10 cellular contexts compared by ENCODE assay signal in the genomic region with DNA sequence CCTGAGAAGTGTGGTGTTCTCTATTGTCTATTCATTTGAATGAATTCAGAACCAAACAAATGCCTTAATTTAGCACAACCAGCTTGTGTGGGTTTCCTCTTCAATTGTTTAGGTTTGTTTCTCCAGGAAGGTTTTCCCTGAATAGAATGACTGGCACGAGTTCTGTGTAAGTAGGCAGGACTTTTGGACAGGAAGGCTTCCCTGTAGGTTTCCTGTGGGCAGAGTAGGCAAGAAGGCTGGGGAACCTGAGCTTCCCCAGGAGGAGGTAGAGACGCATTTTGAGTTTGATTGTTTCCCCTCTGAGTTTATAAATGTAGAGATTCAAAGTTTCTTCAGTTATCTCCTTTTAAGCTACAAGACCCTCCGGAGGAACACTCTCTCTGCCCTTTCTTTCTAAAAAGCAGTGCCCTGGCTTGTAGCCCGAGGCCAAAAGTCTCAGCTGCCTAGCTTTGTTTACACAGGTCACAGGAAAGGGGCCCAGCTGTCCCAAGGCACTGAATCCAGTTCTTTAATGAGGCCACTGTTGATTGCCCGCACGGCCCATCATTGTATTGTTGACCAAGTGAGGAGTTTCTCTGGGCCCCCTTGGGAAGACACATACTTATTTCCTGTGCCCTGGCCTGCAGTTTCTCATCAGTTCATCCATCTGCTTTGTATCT.
DNase-seq lines count a peak whose midpoint lies in the region; ATAC-seq and TF ChIP-seq lines count a peak whose summit lies in the region.
"Had no signal": no experiment of that assay in that cellular context is flagged by ENCODE, and none has a peak within 500 bp of the region (broad histone marks: within the 10 kb centered on the region; RNA-seq: fewer than 3 reads in every experiment).

No MANE protein-coding gene starts in this region.

- WGBS in heart right ventricle, 2 donors: 31 to 40% methylated on average over 6 of the region's 6 CpGs

- H3K4me2 ChIP-seq in PC-9: peak overlapping the region; percentile 75

- TF ChIP-seq CTCF in PC-9 (conservative IDR thresholded peaks at IDR 0.05): no peak
- TF ChIP-seq CTCF in heart right ventricle (IDR thresholded peaks at IDR 0.05): no peak

- H3K36me3 Mint-ChIP-seq in stimulated activated memory B cell treated with anti-CD40 and anti-IgM and Interleukin-4, amounts not matched to agents 10 μg/mL and 1 μg/mL and 100 μg/mL, for 72 hours: no peaks in the 10 kb centered on the region
- no peaks in the 10 kb centered on the region for H3K36me3 Mint-ChIP-seq in activated CD8-positive, alpha-beta T cell treated with anti-CD3 and anti-CD28 coated beads, Interleukin-2, amount 10 ng/mL, durations not matched to agents 7 days and 5 days (ENCODE audit: low read depth)

- H3K9me3 ChIP-seq in PC-9 (ENCODE audit: insufficient read depth, low read depth): no peaks in the 10 kb centered on the region
- no peaks in the 10 kb centered on the region for H3K9me3 ChIP-seq in heart right ventricle

- H4K20me1 ChIP-seq in PC-9 (ENCODE audit: insufficient read depth): no peaks in the 10 kb centered on the region

- peak overlapping the region; percentile 72 for H3K27ac ChIP-seq in PC-9
- H3K27ac ChIP-seq in heart right ventricle: peak overlapping the region in 9 of 10 donors; percentile 29 to 72 (median 47)
- H3K27ac ChIP-seq: HL-60 had no signal

- peak in 7 of 8 donors; percentile 46 to 79 (median 75) for ATAC-seq in heart right ventricle
- no peak for ATAC-seq in stimulated activated memory B cell treated with anti-CD40 and anti-IgM and Interleukin-4, amounts not matched to agents 10 μg/mL and 1 μg/mL and 100 μg/mL, for 72 hours
- no peak for ATAC-seq in activated CD8-positive, alpha-beta T cell treated with anti-CD3 and anti-CD28 coated beads, Interleukin-2, amount 10 ng/mL, durations not matched to agents 7 days and 5 days

- H3K4me3 ChIP-seq in PC-9 (peak overlapping the region; percentile 30; the same call in 1 of the 2 replicates), heart right ventricle (no peak overlapping the region)

- CTCF ChIA-PET in PC-9 (lab: Charles Lee): interaction anchor here (1.0 kb wide), 1 partner anchor 162 kb away, joined by 4 read pairs; no protein-coding TSS in a partner anchor
- CTCF ChIA-PET in activated CD8-positive, alpha-beta T cell treated with anti-CD3 and anti-CD28 coated beads, Interleukin-2, amount 10 ng/mL, durations not matched to agents 7 days and 5 days (lab: Charles Lee): interaction anchor here (0.9 to 2.3 kb wide), 8 partner anchors 9 to 189 kb away, joined by 3 to 12 read pairs (median 3); no protein-coding TSS in a partner anchor

- H3K4me1 ChIP-seq in PC-9 (replicated peaks; ENCODE audit: insufficient read depth) (peaks cover 46% of the 10 kb centered on the region), heart right ventricle (peaks cover 0 to 44% (median 24%) of the 10 kb centered on the region in 9 donors)

- H3K79me2 ChIP-seq in PC-9 (ENCODE audit: low read depth): no peaks in the 10 kb centered on the region

- DNase-seq in NCI-H345 (lab: John Stamatoyannopoulos, UW): peak; percentile 25
- DNase-seq in NCI-H345 treated with DMSO at 0.1 percent for 48 hours (lab: John Stamatoyannopoulos, UW; ENCODE audit: unreplicated experiment): no peak
- DNase-seq in PC-9: peak; percentile 47 to 73
- peak in 1 of 2 donors; percentile 20 for DNase-seq in heart right ventricle
- DNase-seq in activated CD8-positive, alpha-beta T cell treated with anti-CD3 and anti-CD28 coated beads, Interleukin-2, amount 10 ng/mL, durations not matched to agents 7 days and 5 days: no peak
- DNase-seq in germinal center (ENCODE audit: low spot score): no peak
- no peak for DNase-seq in SKM-1 (lab: John Stamatoyannopoulos, UW; ENCODE audit: unreplicated experiment)
- DNase-seq: effector CD8-positive, alpha-beta T cell had no signal

- no peaks in the 10 kb centered on the region for H3K36me3 ChIP-seq in PC-9 (ENCODE audit: low read depth)
- H3K36me3 ChIP-seq in heart right ventricle: no peaks in the 10 kb centered on the region

- H2AFZ ChIP-seq in PC-9: peak overlapping the region; percentile 72

- peaks cover 4% of the 10 kb centered on the region for H3K4me1 Mint-ChIP-seq in stimulated activated memory B cell treated with anti-CD40 and anti-IgM and Interleukin-4, amounts not matched to agents 10 μg/mL and 1 μg/mL and 100 μg/mL, for 72 hours
- H3K4me1 Mint-ChIP-seq in activated CD8-positive, alpha-beta T cell treated with anti-CD3 and anti-CD28 coated beads, Interleukin-2, amount 10 ng/mL, durations not matched to agents 7 days and 5 days (ENCODE audit: low read depth): peaks cover 10% of the 10 kb centered on the region

- BruUV-seq in PC-9 (replicated peaks; lab: Mats Ljungman, UMichigan): no TSS peak

- peak overlapping the region; percentile 7 for H3K27ac Mint-ChIP-seq in stimulated activated memory B cell treated with anti-CD40 and anti-IgM and Interleukin-4, amounts not matched to agents 10 μg/mL and 1 μg/mL and 100 μg/mL, for 72 hours
- no peak overlapping the region for H3K27ac Mint-ChIP-seq in activated CD8-positive, alpha-beta T cell treated with anti-CD3 and anti-CD28 coated beads, Interleukin-2, amount 10 ng/mL, durations not matched to agents 7 days and 5 days

- no peaks in the 10 kb centered on the region for H3K9me3 Mint-ChIP-seq in stimulated activated memory B cell treated with anti-CD40 and anti-IgM and Interleukin-4, amounts not matched to agents 10 μg/mL and 1 μg/mL and 100 μg/mL, for 72 hours
- H3K9me3 Mint-ChIP-seq in activated CD8-positive, alpha-beta T cell treated with anti-CD3 and anti-CD28 coated beads, Interleukin-2, amount 10 ng/mL, durations not matched to agents 7 days and 5 days (ENCODE audit: insufficient read depth): no peaks in the 10 kb centered on the region

- H3K27me3 ChIP-seq in PC-9 (ENCODE audit: insufficient read depth, low read depth) (no peaks in the 10 kb centered on the region), heart right ventricle (no peaks in the 10 kb centered on the region)

- intact Hi-C loops in PC-9 (cut with micrococcal nuclease; ENCODE audit: unreplicated experiment): loop anchor here (1.0 kb wide), 1 partner anchor 66 kb away; no protein-coding TSS in a partner anchor
- intact Hi-C loops in heart right ventricle (cut with DNase I): loop anchor here in 6 of 10 donors (2.0 to 10.0 kb wide), 5 partner anchors 46 to 418 kb away; a partner anchor contains a TSS

- no peaks in the 10 kb centered on the region for H3K27me3 Mint-ChIP-seq in stimulated activated memory B cell treated with anti-CD40 and anti-IgM and Interleukin-4, amounts not matched to agents 10 μg/mL and 1 μg/mL and 100 μg/mL, for 72 hours
- no peaks in the 10 kb centered on the region for H3K27me3 Mint-ChIP-seq in activated CD8-positive, alpha-beta T cell treated with anti-CD3 and anti-CD28 coated beads, Interleukin-2, amount 10 ng/mL, durations not matched to agents 7 days and 5 days (ENCODE audit: low read depth)

- H3K9me2 ChIP-seq in PC-9 (ENCODE audit: insufficient read depth): no peaks in the 10 kb centered on the region

- peaks cover 20% of the 10 kb centered on the region for H3F3A ChIP-seq in PC-9 (ENCODE audit: insufficient read depth, low read depth)

- POLR2A ChIA-PET in PC-9 (lab: Charles Lee; ENCODE audit: unreplicated experiment): interaction anchor here (0.6 kb wide), 1 partner anchor 51 kb away, joined by 3 read pairs; no protein-coding TSS in a partner anchor
- POLR2A ChIA-PET in activated CD8-positive, alpha-beta T cell treated with anti-CD3 and anti-CD28 coated beads, Interleukin-2, amount 10 ng/mL, durations not matched to agents 7 days and 5 days (lab: Charles Lee): interaction anchor here (0.7 kb wide), 1 partner anchor 68 kb away, joined by 3 read pairs; no protein-coding TSS in a partner anchor

- no peak overlapping the region for H3K4me3 Mint-ChIP-seq in stimulated activated memory B cell treated with anti-CD40 and anti-IgM and Interleukin-4, amounts not matched to agents 10 μg/mL and 1 μg/mL and 100 μg/mL, for 72 hours
- no peak overlapping the region for H3K4me3 Mint-ChIP-seq in activated CD8-positive, alpha-beta T cell treated with anti-CD3 and anti-CD28 coated beads, Interleukin-2, amount 10 ng/mL, durations not matched to agents 7 days and 5 days

Comparison
In these comparisons a context has a peak if more than half of its experiments do, and no peak if none do; other contexts are left out.
1. DNase-seq: peak in NCI-H345 (single experiment) and PC-9 (2 of 2); none in NCI-H345 treated with DMSO at 0.1 percent for 48 hours (single experiment), activated CD8-positive, alpha-beta T cell treated with anti-CD3 and anti-CD28 coated beads, Interleukin-2, amount 10 ng/mL, durations not matched to agents 7 days and 5 days (single experiment), germinal center (single experiment) and SKM-1 (single experiment).
2. ATAC-seq: peak in heart right ventricle (7 of 8); none in stimulated activated memory B cell treated with anti-CD40 and anti-IgM and Interleukin-4, amounts not matched to agents 10 μg/mL and 1 μg/mL and 100 μg/mL, for 72 hours (single experiment) and activated CD8-positive, alpha-beta T cell treated with anti-CD3 and anti-CD28 coated beads, Interleukin-2, amount 10 ng/mL, durations not matched to agents 7 days and 5 days (single experiment).